20 cellular contexts compared by ENCODE assay signal in the genomic region with DNA sequence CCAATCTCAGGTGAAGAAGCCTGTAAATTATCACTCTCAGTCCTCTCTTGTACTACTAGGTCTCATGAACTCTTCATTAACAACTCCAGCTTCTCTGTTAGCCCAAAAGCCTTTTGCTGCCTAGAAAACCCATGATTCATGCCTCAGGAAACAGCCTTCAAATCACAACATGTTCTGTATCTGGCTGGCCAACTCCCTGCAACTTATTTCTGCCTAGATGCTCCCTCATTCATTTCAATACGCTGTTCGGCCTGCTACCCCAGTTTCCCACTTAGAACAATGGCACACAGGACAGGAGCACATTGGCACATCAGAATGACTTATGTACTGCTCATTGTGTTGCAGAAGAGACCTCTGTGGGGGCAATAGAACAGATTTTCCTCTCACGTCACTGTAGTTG. TPM values are rescaled to one million over a fixed set of nuclear protein-coding genes. Genes with fewer than 3 reads are reported as not detected.
"Had no signal": no experiment of that assay in that cellular context is flagged by ENCODE, and none has a peak within 500 bp of the region (broad histone marks: within the 10 kb centered on the region; RNA-seq: fewer than 3 reads in every experiment).

No MANE protein-coding gene starts in this region.

RNA-seq across cellular contexts. Expression of a gene that starts 9.3 kb away (rescaled TPM):
- total RNA-seq: activated naive CD4-positive, alpha-beta T cell treated with anti-CD3 and anti-CD28 coated beads for 36 hours; activated naive CD4-positive, alpha-beta T cell treated with anti-CD3 and anti-CD28 coated beads, Interleukin-2, amount 50 U/mL, for 72 hours; activated naive CD8-positive, alpha-beta T cell treated with anti-CD3 and anti-CD28 coated beads for 36 hours; activated naive CD8-positive, alpha-beta T cell treated with anti-CD3 and anti-CD28 coated beads, Interleukin-2, amount 10 ng/mL, durations not matched to agents 7 days and 5 days; activated T-cell treated with anti-CD3 and anti-CD28 coated beads, Interleukin-2, amount 50 U/mL, for 72 hours; activated T-helper 1 cell treated with anti-CD3 and anti-CD28 coated beads, Interleukin-12 subunit alpha, Interleukin-12 subunit beta, Interleukin-2, Interleukin-4 antibody, amounts not matched to agents 30 ng/mL and 10 ng/mL and 1 ng/mL, durations not matched to agents 14 hours and 24 hours and 36 hours; activated T-helper 17 cell treated with anti-CD3 and anti-CD28 coated beads, Interleukin-2, amount 50 U/mL, for 72 hours; activated T-helper 2 cell treated with anti-CD3 and anti-CD28 coated beads, Interferon-gamma antibody, Interleukin-2, Interleukin-4, amounts not matched to agents 10 μg/mL and 5 μg/mL and 100 μg/mL, durations not matched to agents 14 hours and 24 hours and 36 hours; adrenal gland; aorta; ascending aorta; astrocyte; body of pancreas; breast epithelium; bronchial epithelial cell; cardiac muscle cell; cardiac septum; cerebellum; chondrocyte had no signal
- polyA plus RNA-seq: adipose tissue, adrenal gland, aorta, cardiac muscle cell had no signal
